ENCODE assay signal across 11 cellular contexts in genomic region chr3:16801223-16801622, GRCh38.
A peak's percentile ranks its signal among the peaks of the same experiment; 100 is the strongest.
DNase-seq lines count a peak whose midpoint lies in the region; ATAC-seq, FAIRE-seq and TF ChIP-seq lines count a peak whose summit lies in the region.
"Had no signal": no experiment of that assay in that cellular context is flagged by ENCODE, and none has a peak within 500 bp of the region (broad histone marks: within the 10 kb centered on the region; RNA-seq: fewer than 3 reads in every experiment).

No MANE protein-coding gene starts in this region.

- H3K4me1 ChIP-seq in endocrine pancreas (ENCODE audit: control insufficient read depth, insufficient read depth, low read length): peaks cover 10% of the 10 kb centered on the region
- H3K4me1 ChIP-seq in psoas muscle: peaks cover 13% of the 10 kb centered on the region

- no peak overlapping the region for H3K27ac ChIP-seq in psoas muscle

- peak overlapping the region; percentile 57 for H3K4me3 ChIP-seq in endocrine pancreas (ENCODE audit: control insufficient read depth, insufficient read depth, low read length)
- H3K4me3 ChIP-seq in psoas muscle: no peak overlapping the region

- no peaks in the 10 kb centered on the region for H3K9me3 ChIP-seq in endocrine pancreas (ENCODE audit: control insufficient read depth, low read length)
- H3K9me3 ChIP-seq in psoas muscle: no peaks in the 10 kb centered on the region

- no peak for FAIRE-seq in GM12892 (lab: Jason Lieb, UNC)

- TF ChIP-seq CTCF in psoas muscle (IDR thresholded peaks at IDR 0.05): no peak

- TF ChIP-seq POLR2A in GM12892 (IDR thresholded peaks at IDR 0.05; ENCODE audit: low read depth, low read length): no peak

- H3K27me3 ChIP-seq in endocrine pancreas (ENCODE audit: control insufficient read depth, insufficient read depth, low read length) (no peaks in the 10 kb centered on the region), psoas muscle (ENCODE audit: insufficient read depth in 3 of 3, low read length in 2 of 3) (no peaks in the 10 kb centered on the region)

- WGBS in psoas muscle, 3 donors: 0 to 9% (median 3%) methylated on average over 1 of the region's 1 CpG

- intact Hi-C loops in psoas muscle (cut with DNase I): no loop called here

- no peaks in the 10 kb centered on the region for H3K36me3 ChIP-seq in endocrine pancreas (ENCODE audit: control insufficient read depth, insufficient read depth, low read length)
- H3K36me3 ChIP-seq in psoas muscle (ENCODE audit: insufficient read depth in 1 of 2, low read depth in 1 of 2): no peaks in the 10 kb centered on the region

- DNase-seq in NCI-H524 treated with DMSO at 0.1 percent for 48 hours (lab: John Stamatoyannopoulos, UW): peak; percentile 66
- no peak for DNase-seq in psoas muscle
- no peak for DNase-seq in epidermal melanocyte (ENCODE audit: insufficient read length, low spot score)
- no peak for DNase-seq in GM12892 (ENCODE audit: insufficient read length)
- DNase-seq: activated CD4-positive, CD25-positive, alpha-beta regulatory T cell; activated naive CD4-positive, alpha-beta T cell treated with anti-CD3 and anti-CD28 coated beads, Interleukin-2, amount 50 U/mL, for 16 hours; kidney glomerular epithelial cell; NK-92 treated with Interleukin-12 subunit alpha and Interleukin-12 subunit beta, amount 100 ng/mL, for 24 hours had no signal

- peak; percentile 33 for ATAC-seq in GM19372 (IDR thresholded peaks at IDR 0.05; ENCODE audit: low read depth, unreplicated experiment)
- ATAC-seq in psoas muscle: peak in 3 of 4 donors; percentile 30 to 48 (median 41)
- no peak for ATAC-seq in HG03571 (IDR thresholded peaks at IDR 0.05; ENCODE audit: unreplicated experiment)

- H3K9ac ChIP-seq in endocrine pancreas (ENCODE audit: control insufficient read depth, insufficient read depth, low read length): no peak overlapping the region
